Comparison of ENCODE assay signal across 1 cellular context in genomic region chr10:104642311-104643022, GRCh38.
TF ChIP-seq lines count a peak whose summit lies in the region.

No MANE protein-coding gene starts in this region.

TF ChIP-seq in HepG2, 621 proteins besides CTCF, POLR2A, EP300 and RAD21:
- TF ChIP-seq ZNF512B (CRISPR knock-in tag; IDR thresholded peaks at IDR 0.05; ENCODE audit: borderline replicate concordance) (no peak), EZH2 (conservative IDR thresholded peaks at IDR 0.05; ENCODE audit: low read depth, low read length) (peak; percentile 73; the same call in 1 of the 2 replicates), ZNF687 (CRISPR knock-in tag; IDR thresholded peaks at IDR 0.05) (0 out of 2 replicates have a peak, but pooled peaks have one; percentile 15), ZNF788 (CRISPR knock-in tag; IDR thresholded peaks at IDR 0.05; ENCODE audit: borderline replicate concordance) (no peak), XRCC5 (optimal IDR thresholded peaks at IDR 0.05; ENCODE audit: low read length) (peak; percentile 21), TFDP1 (CRISPR knock-in tag; IDR thresholded peaks at IDR 0.05; ENCODE audit: borderline replicate concordance) (peak; percentile 34; the same call in 1 of the 2 replicates), STAG1 (CRISPR knock-in tag; IDR thresholded peaks at IDR 0.05) (peak; percentile 37), PAWR (CRISPR knock-in tag; IDR thresholded peaks at IDR 0.05; ENCODE audit: borderline replicate concordance) (no peak), MAX (IDR thresholded peaks at IDR 0.05) (peak; percentile 54), ARID4A (CRISPR knock-in tag; IDR thresholded peaks at IDR 0.05; ENCODE audit: borderline replicate concordance) (no peak)
